9 cellular contexts compared by ENCODE assay signal in the genomic region with DNA sequence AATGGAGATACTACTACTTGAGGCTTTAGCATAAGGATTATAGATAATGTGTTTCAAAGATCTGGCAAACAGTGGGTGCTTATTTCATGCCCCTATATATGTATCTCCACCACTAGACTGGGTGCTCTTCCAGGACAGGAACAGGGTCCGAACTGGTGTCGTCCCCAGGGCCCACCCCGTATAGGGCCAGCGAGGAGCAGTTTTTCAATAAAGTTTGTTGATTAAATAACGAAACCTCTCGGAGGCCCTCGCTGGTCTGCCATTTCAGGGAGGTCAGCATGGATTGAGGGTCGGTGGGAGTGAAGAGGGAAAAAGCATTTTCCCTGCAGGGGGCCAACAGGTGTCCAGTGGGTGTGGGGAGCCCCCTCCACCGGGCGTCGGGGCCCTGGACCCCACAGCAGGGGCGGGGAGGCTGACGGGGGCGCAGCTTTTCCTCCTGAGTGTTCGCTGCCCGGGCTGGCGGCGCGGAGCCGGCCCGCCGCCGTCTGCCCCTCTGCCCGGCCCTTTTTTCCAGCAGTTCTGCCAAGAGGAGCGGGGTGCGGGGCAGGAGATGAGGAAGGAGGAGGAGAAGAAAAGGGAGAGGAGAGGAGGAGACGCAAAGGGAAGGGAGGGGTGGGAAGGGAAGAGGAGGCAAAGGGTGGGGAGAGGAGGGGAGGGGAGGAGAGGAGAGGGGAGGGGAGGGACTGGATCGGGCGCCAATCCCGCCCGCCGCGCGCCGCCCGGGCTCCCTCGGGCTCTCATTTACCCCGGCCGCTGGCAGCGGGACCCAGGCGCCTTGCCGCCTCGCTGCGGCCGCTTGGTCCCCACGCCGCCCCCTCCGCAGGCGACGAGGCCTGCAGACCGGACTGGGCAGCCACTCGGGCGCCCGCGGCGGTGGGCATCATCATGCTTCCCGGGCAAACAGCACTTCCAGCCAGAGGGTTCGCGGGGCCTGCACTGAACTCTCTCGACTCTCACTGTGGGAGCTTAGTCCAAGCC.
DNase-seq lines count a peak whose midpoint lies in the region; ATAC-seq, FAIRE-seq and TF ChIP-seq lines count a peak whose summit lies in the region.
"Had no signal": no experiment of that assay in that cellular context is flagged by ENCODE, and none has a peak within 500 bp of the region (broad histone marks: within the 10 kb centered on the region; RNA-seq: fewer than 3 reads in every experiment).

No MANE protein-coding gene starts in this region.

- no peak for TF ChIP-seq EP300 in A549 (IDR thresholded peaks at IDR 0.05)

- 41% methylated on average over 53 of the region's 60 CpGs for whole genome bisulfite sequencing in A549 (ENCODE audit: missing lambda C conversion rate)
- 4% methylated on average over 60 of the region's 60 CpGs for WGBS in HUES64

- no peak for TF ChIP-seq CTCF in A549 (IDR thresholded peaks at IDR 0.05)
- no peak for TF ChIP-seq CTCF in left lung (IDR thresholded peaks at IDR 0.05)

- peak overlapping the region in 1 of 2 experiments; percentile 61; a peak in 3 of 6 replicates for H3K27ac ChIP-seq in A549
- no peak overlapping the region for H3K27ac ChIP-seq in HUES64 (ENCODE audit: low read depth, low read length)
- no peak overlapping the region for H3K27ac ChIP-seq in left lung

- H3K4me2 ChIP-seq in A549: peak overlapping the region; percentile 71

- intact Hi-C loops in left lung (cut with DNase I): no loop called here

- no peak for TF ChIP-seq POLR2A in A549 (IDR thresholded peaks at IDR 0.05; ENCODE audit: low read length)

- H3K4me3 ChIP-seq in A549 (peak overlapping the region; percentile 36), HUES64 (ENCODE audit: low read length) (peak overlapping the region; percentile 65), left lung (peak overlapping the region; percentile 30 to 33)

- H3K27me3 ChIP-seq in HUES64 (ENCODE audit: insufficient read depth, low read length): peaks cover 46% of the 10 kb centered on the region
- peaks cover 3 to 54% of the 10 kb centered on the region in 2 donors for H3K27me3 ChIP-seq in left lung

- FAIRE-seq in A549 (lab: Jason Lieb, UNC): no peak
- FAIRE-seq: GM18507 had no signal

- no peaks in the 10 kb centered on the region for H3K36me3 Mint-ChIP-seq in stimulated activated effector memory CD8-positive, alpha-beta T cell treated with anti-CD3 and anti-CD28 coated beads, Interleukin-12 subunit alpha, Interleukin-12 subunit beta, amount 100 ng/mL, for 72 hours

- no peaks in the 10 kb centered on the region for H3K4me1 ChIP-seq in A549
- no peaks in the 10 kb centered on the region; the same call in 1 of the 2 replicates for H3K4me1 ChIP-seq in HUES64 (ENCODE audit: insufficient read depth, low read length)
- no peaks in the 10 kb centered on the region for H3K4me1 ChIP-seq in left lung

- H3K9ac ChIP-seq in HUES64 (ENCODE audit: low read depth, low read length): peak overlapping the region; percentile 29; the same call in 1 of the 2 replicates

- no peaks in the 10 kb centered on the region for H3K9me3 Mint-ChIP-seq in stimulated activated effector memory CD8-positive, alpha-beta T cell treated with anti-CD3 and anti-CD28 coated beads, Interleukin-12 subunit alpha, Interleukin-12 subunit beta, amount 100 ng/mL, for 72 hours

- CTCF ChIA-PET in A549 (lab: Yijun Ruan, JAX): no interaction called here

- no peaks in the 10 kb centered on the region for H3K36me3 ChIP-seq in HUES64 (ENCODE audit: insufficient read depth, low read length)
- H3K36me3 ChIP-seq in left lung: no peaks in the 10 kb centered on the region

- no peaks in the 10 kb centered on the region for H3K9me3 ChIP-seq in A549
- no peaks in the 10 kb centered on the region for H3K9me3 ChIP-seq in HUES64 (ENCODE audit: insufficient read depth, low read depth, low read length)
- H3K9me3 ChIP-seq in left lung: no peaks in the 10 kb centered on the region

- no peak for DNase-seq in A549 (ENCODE audit: low read depth in 1 of 2, low spot score in 1 of 2)
- DNase-seq in dedifferentiated amniotic fluid mesenchymal stem cell (ENCODE audit: extremely low spot score): peak; percentile 72
- peak in 1 of 2 donors; percentile 58 for DNase-seq in left lung
- DNase-seq in stimulated activated effector memory CD8-positive, alpha-beta T cell treated with anti-CD3 and anti-CD28 coated beads, Interleukin-12 subunit alpha, Interleukin-12 subunit beta, amount 100 ng/mL, for 72 hours (ENCODE audit: low spot score in 2 of 2): no peak
- no peak for DNase-seq in DMS153 (lab: John Stamatoyannopoulos, UW)
- no peak for DNase-seq in DMS53 treated with DMSO at 0.1 percent for 48 hours (lab: John Stamatoyannopoulos, UW; ENCODE audit: unreplicated experiment)

- peak overlapping the region; percentile 38 for H3K27ac Mint-ChIP-seq in stimulated activated effector memory CD8-positive, alpha-beta T cell treated with anti-CD3 and anti-CD28 coated beads, Interleukin-12 subunit alpha, Interleukin-12 subunit beta, amount 100 ng/mL, for 72 hours

- peak overlapping the region; percentile 58 for H3K4me3 Mint-ChIP-seq in stimulated activated effector memory CD8-positive, alpha-beta T cell treated with anti-CD3 and anti-CD28 coated beads, Interleukin-12 subunit alpha, Interleukin-12 subunit beta, amount 100 ng/mL, for 72 hours

- POLR2A ChIA-PET in A549 (lab: Yijun Ruan, JAX): no interaction called here

- peaks cover 8% of the 10 kb centered on the region for H3K4me1 Mint-ChIP-seq in stimulated activated effector memory CD8-positive, alpha-beta T cell treated with anti-CD3 and anti-CD28 coated beads, Interleukin-12 subunit alpha, Interleukin-12 subunit beta, amount 100 ng/mL, for 72 hours

- ATAC-seq in A549: peak in 1 of 2 experiments; percentile 15; a peak in 2 of 6 replicates
- peak; percentile 66 for ATAC-seq in left lung
- no peak for ATAC-seq in stimulated activated effector memory CD8-positive, alpha-beta T cell treated with anti-CD3 and anti-CD28 coated beads, Interleukin-12 subunit alpha, Interleukin-12 subunit beta, amount 100 ng/mL, for 72 hours
- no peak for ATAC-seq in GM21576 (IDR thresholded peaks at IDR 0.05; ENCODE audit: unreplicated experiment)

- no peak for TF ChIP-seq RAD21 in A549 (conservative IDR thresholded peaks at IDR 0.05 in 1 of 2, IDR thresholded peaks at IDR 0.05 in 1 of 2)

TF ChIP-seq in A549, 52 proteins besides CTCF, POLR2A, EP300 and RAD21:
- TF ChIP-seq ZC3H11A (IDR thresholded peaks at IDR 0.05) (no peak), GATA3 (IDR thresholded peaks at IDR 0.05; ENCODE audit: borderline replicate concordance) (no peak), HOXB5 (CRISPR knock-in tag; IDR thresholded peaks at IDR 0.05) (no peak), MAFK (IDR thresholded peaks at IDR 0.05; ENCODE audit: partially characterized antibody) (no peak), RCOR1 (IDR thresholded peaks at IDR 0.05; ENCODE audit: low read depth, low read length) (no peak), BHLHE40 (IDR thresholded peaks at IDR 0.05; ENCODE audit: low read depth, low read length) (no peak), FOSB (CRISPR knock-in tag; IDR thresholded peaks at IDR 0.05) (no peak), NPAS2 (CRISPR knock-in tag; IDR thresholded peaks at IDR 0.05; ENCODE audit: borderline replicate concordance) (no peak), CHD4 (IDR thresholded peaks at IDR 0.05; ENCODE audit: borderline replicate concordance) (no peak), CEBPB (IDR thresholded peaks at IDR 0.05) (no peak), NFE2L2 (conservative IDR thresholded peaks at IDR 0.05; ENCODE audit: low read length) (no peak), ESRRA (IDR thresholded peaks at IDR 0.05; ENCODE audit: borderline replicate concordance, low read length) (no peak), HEYL (CRISPR knock-in tag; IDR thresholded peaks at IDR 0.05) (no peak), MAZ (IDR thresholded peaks at IDR 0.05; ENCODE audit: borderline replicate concordance, low read depth, low read length) (no peak), RARB (CRISPR knock-in tag; IDR thresholded peaks at IDR 0.05) (no peak), NR3C1 (IDR thresholded peaks at IDR 0.05) (no peak), KDM5A (IDR thresholded peaks at IDR 0.05) (no peak), HOXB13 (CRISPR knock-in tag; IDR thresholded peaks at IDR 0.05; ENCODE audit: low read depth) (no peak)
- TF ChIP-seq, protein P1, sequence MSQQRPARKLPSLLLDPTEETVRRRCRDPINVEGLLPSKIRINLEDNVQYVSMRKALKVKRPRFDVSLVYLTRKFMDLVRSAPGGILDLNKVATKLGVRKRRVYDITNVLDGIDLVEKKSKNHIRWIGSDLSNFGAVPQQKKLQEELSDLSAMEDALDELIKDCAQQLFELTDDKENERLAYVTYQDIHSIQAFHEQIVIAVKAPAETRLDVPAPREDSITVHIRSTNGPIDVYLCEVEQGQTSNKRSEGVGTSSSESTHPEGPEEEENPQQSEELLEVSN (IDR thresholded peaks at IDR 0.05; ENCODE audit: borderline replicate concordance, low read depth): no peak
